In the genomic region with DNA sequence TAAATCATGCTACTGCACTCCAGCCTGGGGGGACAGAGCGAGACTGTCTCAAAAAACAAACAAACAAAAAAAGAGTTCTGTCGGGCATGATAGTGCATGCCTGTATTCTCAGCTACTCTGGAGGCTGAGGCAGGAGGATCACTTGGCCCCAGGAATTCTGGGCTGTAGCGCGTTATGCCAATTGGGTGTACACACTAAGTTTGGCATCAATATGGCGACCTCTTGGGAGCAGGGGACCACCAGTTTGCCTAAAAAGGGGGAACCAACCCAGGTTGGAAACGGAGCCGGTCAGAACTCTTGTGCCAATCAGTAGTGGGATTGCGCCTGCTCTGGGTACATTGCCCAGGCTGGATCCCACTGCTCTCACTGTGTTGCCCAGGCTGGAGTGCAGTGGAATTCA, we compare ENCODE assay signal across 21 cellular contexts. TPM values are rescaled to one million over a fixed set of nuclear protein-coding genes. Genes with fewer than 3 reads are reported as not detected.
A peak's percentile ranks its signal among the peaks of the same experiment; 100 is the strongest.
DNase-seq lines count a peak whose midpoint lies in the region; FAIRE-seq and TF ChIP-seq lines count a peak whose summit lies in the region.
"Had no signal": no experiment of that assay in that cellular context is flagged by ENCODE, and none has a peak within 500 bp of the region (broad histone marks: within the 10 kb centered on the region; RNA-seq: fewer than 3 reads in every experiment).

No MANE protein-coding gene starts in this region.

- CTCF ChIA-PET in RWPE1 (lab: Yijun Ruan, JAX) (no interaction called here), SK-N-SH (lab: Yijun Ruan, JAX) (interaction anchor here (0.6 kb wide), 1 partner anchor 8 kb away, joined by 3 read pairs; no protein-coding TSS in a partner anchor)

- H3K9me3 ChIP-seq in suprapubic skin = no peaks in the 10 kb centered on the region
- no peaks in the 10 kb centered on the region for H3K9me3 ChIP-seq in mesenchymal stem cell (ENCODE audit: control insufficient read depth, low read length)
- H3K9me3 ChIP-seq in SK-N-SH = no peaks in the 10 kb centered on the region
- H3K9me3 ChIP-seq: A549, BE2C, HAP-1 had no signal

- no peak overlapping the region for H2AK5ac ChIP-seq in mesenchymal stem cell (ENCODE audit: low read length, severe bottlenecking)

- FAIRE-seq in HTR-8/SVneo (lab: Jason Lieb, UNC) = peak; percentile 52
- FAIRE-seq: A549, D721Med, G401.6, GM12891, HepG2 had no signal

- no peak for DNase-seq in HTR-8/SVneo (ENCODE audit: insufficient read length, low spot score)
- no peak for DNase-seq in RWPE1 (ENCODE audit: low spot score)
- peak; percentile 55 for DNase-seq in mesenteric fat pad (ENCODE audit: low spot score)
- peak; percentile 33 to 69 for DNase-seq in suprapubic skin (ENCODE audit: low spot score in 2 of 2)
- DNase-seq in OCI-M2 (lab: John Stamatoyannopoulos, UW; ENCODE audit: unreplicated experiment) = no peak
- no peak for DNase-seq in mesenchymal stem cell
- no peak for DNase-seq in SK-N-SH
- DNase-seq: BE2C; CD8-positive, alpha-beta T cell; COR-L47; DMS153; DMS79 treated with DMSO at 0.1 percent for 48 hours; EL; GOT3 had no signal

- H4K20me1 ChIP-seq in SK-N-SH (ENCODE audit: insufficient read depth) = no peaks in the 10 kb centered on the region

- H3K27ac ChIP-seq in RWPE1 (peak overlapping the region; percentile 92), suprapubic skin (no peak overlapping the region), mesenchymal stem cell (ENCODE audit: low read length, poor library complexity, severe bottlenecking) (no peak overlapping the region), SK-N-SH (ENCODE audit: low read depth in 2 of 2, low read length in 1 of 2) (no peak overlapping the region)
- H3K27ac ChIP-seq: A549, C4-2B had no signal

- TF ChIP-seq CTCF in RWPE1 (conservative IDR thresholded peaks at IDR 0.05; ENCODE audit: low read depth) (no peak), suprapubic skin (IDR thresholded peaks at IDR 0.05) (no peak), SK-N-SH (IDR thresholded peaks at IDR 0.05) (no peak)

- H2BK120ac ChIP-seq in mesenchymal stem cell (ENCODE audit: low read depth, low read length) = no peak overlapping the region

- H3K9ac ChIP-seq in mesenchymal stem cell (ENCODE audit: low read length) = no peak overlapping the region
- H3K9ac ChIP-seq in SK-N-SH = no peak overlapping the region

- H3K4me3 ChIP-seq in suprapubic skin = no peak overlapping the region
- H3K4me3 ChIP-seq in mesenchymal stem cell (ENCODE audit: insufficient read depth in 1 of 2, low read depth in 1 of 2, low read length in 2 of 2) = no peak overlapping the region
- H3K4me3 ChIP-seq in SK-N-SH (ENCODE audit: low read depth in 2 of 2, low read length in 1 of 2) = no peak overlapping the region
- H3K4me3 ChIP-seq: A549, HAP-1 had no signal

- TF ChIP-seq POLR2A in suprapubic skin (IDR thresholded peaks at IDR 0.05) = no peak

- TF ChIP-seq RAD21 in SK-N-SH (IDR thresholded peaks at IDR 0.05; ENCODE audit: low read length) = no peak

- TF ChIP-seq EP300 in suprapubic skin (IDR thresholded peaks at IDR 0.05) (no peak), SK-N-SH (IDR thresholded peaks at IDR 0.05; ENCODE audit: borderline replicate concordance in 1 of 2, low read depth in 1 of 2, low read length in 1 of 2) (no peak)

- no peak overlapping the region for H3K14ac ChIP-seq in mesenchymal stem cell (ENCODE audit: low read length in 2 of 2)

- no peak overlapping the region for H2AFZ ChIP-seq in mesenchymal stem cell (ENCODE audit: low read depth, low read length)
- no peak overlapping the region for H2AFZ ChIP-seq in SK-N-SH (ENCODE audit: low read depth)

- H3K4me1 ChIP-seq in suprapubic skin (peaks cover 50% of the 10 kb centered on the region), mesenchymal stem cell (ENCODE audit: control insufficient read depth, insufficient read depth, low read depth, low read length) (peaks cover 24% of the 10 kb centered on the region), SK-N-SH (ENCODE audit: control insufficient read depth in 1 of 2, insufficient read depth in 2 of 2, low read depth in 1 of 2, low read length in 1 of 2) (peaks cover 0 to 39% of the 10 kb centered on the region in 2 experiments; a peak in 1 of 4 replicates)
- H3K4me1 ChIP-seq: BE2C, HAP-1 had no signal

- no peak overlapping the region for H3K23ac ChIP-seq in mesenchymal stem cell (ENCODE audit: low read length in 2 of 2)

- H4K8ac ChIP-seq in mesenchymal stem cell (ENCODE audit: low read length) = no peak overlapping the region

- no peak overlapping the region for H3K18ac ChIP-seq in mesenchymal stem cell (ENCODE audit: low read depth in 1 of 2, low read length in 2 of 2)

- H3K79me2 ChIP-seq in SK-N-SH (ENCODE audit: insufficient read depth) = no peaks in the 10 kb centered on the region

- H3K79me1 ChIP-seq in mesenchymal stem cell (replicated peaks; ENCODE audit: low read length, poor library complexity, severe bottlenecking) = no peaks in the 10 kb centered on the region

- WGBS in suprapubic skin = 92% methylated on average over 8 of the region's 8 CpGs
- 90% methylated on average over 8 of the region's 8 CpGs for WGBS in mesenchymal stem cell
- 80% methylated on average over 6 of the region's 8 CpGs for WGBS in SK-N-SH (ENCODE audit: low lambda C conversion rate)

- no peak overlapping the region for H4K91ac ChIP-seq in mesenchymal stem cell (ENCODE audit: low read length)

- H3K4me2 ChIP-seq in mesenchymal stem cell (ENCODE audit: low read length, poor library complexity, severe bottlenecking) = no peak overlapping the region
- H3K4me2 ChIP-seq in SK-N-SH = no peak overlapping the region
- H3K4me2 ChIP-seq: A549 had no signal

- no peak overlapping the region for H2BK5ac ChIP-seq in mesenchymal stem cell (ENCODE audit: low read depth, low read length, poor library complexity, severe bottlenecking)

- H3F3A ChIP-seq in SK-N-SH (replicated peaks; ENCODE audit: insufficient read depth) = no peaks in the 10 kb centered on the region

- H2BK12ac ChIP-seq in mesenchymal stem cell (ENCODE audit: low read length in 2 of 2) = no peak overlapping the region

- no peaks in the 10 kb centered on the region for H3K36me3 ChIP-seq in suprapubic skin
- no peaks in the 10 kb centered on the region for H3K36me3 ChIP-seq in mesenchymal stem cell (ENCODE audit: control insufficient read depth in 1 of 2, insufficient read depth in 2 of 2, low read depth in 1 of 2, low read length in 2 of 2)
- no peaks in the 10 kb centered on the region for H3K36me3 ChIP-seq in SK-N-SH (replicated peaks in 1 of 2; ENCODE audit: control insufficient read depth in 1 of 2, insufficient read depth in 2 of 2, low read length in 1 of 2)
- H3K36me3 ChIP-seq: BE2C, HAP-1 had no signal

- POLR2A ChIA-PET in RWPE1 (lab: Yijun Ruan, JAX; ENCODE audit: low non-redundant PET) = no interaction called here
- POLR2A ChIA-PET in SK-N-SH (lab: Yijun Ruan, JAX) = no interaction called here

- no peak overlapping the region for H3K4ac ChIP-seq in mesenchymal stem cell (ENCODE audit: low read depth in 1 of 2, low read length in 2 of 2)

- no peaks in the 10 kb centered on the region for H3K9me2 ChIP-seq in SK-N-SH

- no peak overlapping the region for H2BK15ac ChIP-seq in mesenchymal stem cell (ENCODE audit: low read depth, poor library complexity, severe bottlenecking)

- H3K27me3 ChIP-seq in suprapubic skin (no peaks in the 10 kb centered on the region), mesenchymal stem cell (ENCODE audit: control insufficient read depth in 1 of 2, insufficient read depth in 1 of 2, low read length in 2 of 2) (no peaks in the 10 kb centered on the region), SK-N-SH (ENCODE audit: insufficient read depth) (no peaks in the 10 kb centered on the region)
- H3K27me3 ChIP-seq: BE2C had no signal

TF ChIP-seq in SK-N-SH, 30 proteins besides CTCF, POLR2A, EP300 and RAD21:
- TF ChIP-seq FOXJ3 (CRISPR knock-in tag; IDR thresholded peaks at IDR 0.05) (no peak), SMC3 (IDR thresholded peaks at IDR 0.05; ENCODE audit: low read depth, low read length) (no peak), GABPA (IDR thresholded peaks at IDR 0.05; ENCODE audit: low read depth) (no peak), RCOR1 (IDR thresholded peaks at IDR 0.05; ENCODE audit: low read length) (no peak), JUND (IDR thresholded peaks at IDR 0.05) (no peak), YY1 (IDR thresholded peaks at IDR 0.05; ENCODE audit: low read depth) (no peak)
- TF ChIP-seq, protein P1, sequence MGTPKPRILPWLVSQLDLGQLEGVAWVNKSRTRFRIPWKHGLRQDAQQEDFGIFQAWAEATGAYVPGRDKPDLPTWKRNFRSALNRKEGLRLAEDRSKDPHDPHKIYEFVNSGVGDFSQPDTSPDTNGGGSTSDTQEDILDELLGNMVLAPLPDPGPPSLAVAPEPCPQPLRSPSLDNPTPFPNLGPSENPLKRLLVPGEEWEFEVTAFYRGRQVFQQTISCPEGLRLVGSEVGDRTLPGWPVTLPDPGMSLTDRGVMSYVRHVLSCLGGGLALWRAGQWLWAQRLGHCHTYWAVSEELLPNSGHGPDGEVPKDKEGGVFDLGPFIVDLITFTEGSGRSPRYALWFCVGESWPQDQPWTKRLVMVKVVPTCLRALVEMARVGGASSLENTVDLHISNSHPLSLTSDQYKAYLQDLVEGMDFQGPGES (IDR thresholded peaks at IDR 0.05; ENCODE audit: low read depth, low read length) = no peak
- TF ChIP-seq, protein P2, sequence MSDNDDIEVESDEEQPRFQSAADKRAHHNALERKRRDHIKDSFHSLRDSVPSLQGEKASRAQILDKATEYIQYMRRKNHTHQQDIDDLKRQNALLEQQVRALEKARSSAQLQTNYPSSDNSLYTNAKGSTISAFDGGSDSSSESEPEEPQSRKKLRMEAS (IDR thresholded peaks at IDR 0.05; ENCODE audit: low read depth) = no peak

RNA-seq across cellular contexts. Expression of a gene that starts 49.7 kb away (rescaled TPM):
- 2.3 TPM for total RNA-seq in mesenteric fat pad
- total RNA-seq in suprapubic skin = 100 to 1,000 TPM; 258 to 892 (median 636) TPM
- 8.4 TPM for polyA plus RNA-seq in mesenchymal stem cell (2013, experiment 1 of 2)
- polyA plus RNA-seq in mesenchymal stem cell (2013, experiment 2 of 2) = 6.9 TPM
- polyA plus RNA-seq in SK-N-SH (2012; rRNA removed) = 105 and 122 TPM in 2 replicates
- polyA plus RNA-seq in SK-N-SH (2012; cell fraction: cytosol; rRNA removed) = 63.4 and 86.1 TPM in 2 replicates
- polyA plus RNA-seq in SK-N-SH (2012; cell fraction: nucleus; rRNA removed) = 58.4 and 62.2 TPM in 2 replicates
- total RNA-seq: CD8-positive, alpha-beta T cell had no signal

Comparison
In these comparisons a context has a peak if more than half of its experiments do, and no peak if none do; other contexts are left out.
1. DNase-seq: peak in mesenteric fat pad (single experiment) and suprapubic skin (2 of 2); none in HTR-8/SVneo (single experiment), RWPE1 (single experiment), OCI-M2 (single experiment), mesenchymal stem cell (single experiment) and SK-N-SH (single experiment).
2. RNA of a gene that starts 49.7 kb away (total RNA-seq): 258 to 892 TPM in suprapubic skin; 2.3 TPM in mesenteric fat pad (single experiment); every median in the first group is over 10 times any median in the second.